Comparison of ENCODE assay signal across 13 cellular contexts in genomic region chr5:171451421-171451820, GRCh38. TPM values are rescaled to one million over a fixed set of nuclear protein-coding genes. Genes with fewer than 3 reads are reported as not detected.
A peak's percentile ranks its signal among the peaks of the same experiment; 100 is the strongest.
DNase-seq lines count a peak whose midpoint lies in the region; ATAC-seq and TF ChIP-seq lines count a peak whose summit lies in the region.
"Had no signal": no experiment of that assay in that cellular context is flagged by ENCODE, and none has a peak within 500 bp of the region (broad histone marks: within the 10 kb centered on the region; RNA-seq: fewer than 3 reads in every experiment).

No MANE protein-coding gene starts in this region.

- TF ChIP-seq POLR2A in Peyer's patch (IDR thresholded peaks at IDR 0.05) = no peak

- peak overlapping the region; percentile 40 to 80 for H3K4me3 Mint-ChIP-seq in CD14-positive monocyte

- H3K27ac ChIP-seq in Peyer's patch = peak overlapping the region in 3 of 4 donors; percentile 36 to 76 (median 40)
- H3K27ac ChIP-seq in psoas muscle = peak overlapping the region; percentile 86
- H3K27ac ChIP-seq: VCaP had no signal

- H3K9me3 Mint-ChIP-seq in CD14-positive monocyte = peaks cover 0 to 2% (median 0%) of the 10 kb centered on the region in 7 donors

- no peak overlapping the region for H3K27ac Mint-ChIP-seq in CD14-positive monocyte

- H3K27me3 ChIP-seq in Peyer's patch (peaks cover 0 to 3% of the 10 kb centered on the region in 2 donors), psoas muscle (ENCODE audit: insufficient read depth in 3 of 3, low read length in 2 of 3) (no peaks in the 10 kb centered on the region)

- TF ChIP-seq CTCF in CD14-positive monocyte (IDR thresholded peaks at IDR 0.05) (no peak), Peyer's patch (IDR thresholded peaks at IDR 0.05) (no peak), fibroblast of mammary gland (conservative IDR thresholded peaks at IDR 0.05; ENCODE audit: control insufficient read depth, insufficient read depth, low read depth, low read length) (no peak), psoas muscle (IDR thresholded peaks at IDR 0.05) (no peak)

- 77 to 87% (median 86%) methylated on average over 17 of the region's 17 CpGs for WGBS in psoas muscle, 3 donors

- H3K4me1 ChIP-seq in Peyer's patch = peaks cover 0 to 10% (median 0%) of the 10 kb centered on the region in 4 donors
- no peaks in the 10 kb centered on the region for H3K4me1 ChIP-seq in psoas muscle

- peaks cover 8% of the 10 kb centered on the region for H3K4me1 Mint-ChIP-seq in CD14-positive monocyte

- peak; percentile 2 to 32 (median 16) for ATAC-seq in psoas muscle

- no peaks in the 10 kb centered on the region for H3K9me3 ChIP-seq in Peyer's patch
- H3K9me3 ChIP-seq in psoas muscle = no peaks in the 10 kb centered on the region

- intact Hi-C loops in CD14-positive monocyte (cut with micrococcal nuclease) (no loop called here), psoas muscle (cut with DNase I) (no loop called here)

- H3K27me3 Mint-ChIP-seq in CD14-positive monocyte (ENCODE audit: low read depth in 3 of 3) = peaks cover 34 to 50% (median 49%) of the 10 kb centered on the region in 3 donors

- DNase-seq in CD14-positive monocyte (ENCODE audit: low spot score) = no peak
- no peak for DNase-seq in Peyer's patch
- DNase-seq in fibroblast of mammary gland (ENCODE audit: low read depth) = no peak
- peak in 1 of 2 donors; percentile 52 for DNase-seq in psoas muscle
- no peak for DNase-seq in activated effector memory CD4-positive, alpha-beta T cell treated with anti-CD3 and anti-CD28 coated beads, Interleukin-2, amount 50 U/mL, for 16 hours
- no peak for DNase-seq in stimulated activated CD4-positive, alpha-beta T cell treated with anti-CD3 and anti-CD28 coated beads, Interleukin-12 subunit alpha, Interleukin-12 subunit beta, amount 100 ng/mL, for 4 hours
- no peak for DNase-seq in mesenteric fat pad (ENCODE audit: low spot score)
- no peak for DNase-seq in HCEC 1CT
- DNase-seq: activated gamma-delta T cell treated with Interleukin-2 at 50 U/mL for 16 hours; effector memory CD4-positive, alpha-beta T cell; NCI-H187 had no signal

- no peaks in the 10 kb centered on the region for H3K36me3 Mint-ChIP-seq in CD14-positive monocyte

- H3K36me3 ChIP-seq in Peyer's patch (no peaks in the 10 kb centered on the region), psoas muscle (ENCODE audit: insufficient read depth in 1 of 2, low read depth in 1 of 2) (no peaks in the 10 kb centered on the region)

- peak overlapping the region in 1 of 4 donors; percentile 53 for H3K4me3 ChIP-seq in Peyer's patch
- H3K4me3 ChIP-seq in fibroblast of mammary gland (ENCODE audit: control insufficient read depth, low read depth, low read length) = peak overlapping the region; percentile 16
- H3K4me3 ChIP-seq in psoas muscle = peak overlapping the region; percentile 75

RNA-seq across cellular contexts. Expression of gene FGF18, which starts 32.0 kb away (rescaled TPM):
- not detected for polyA plus RNA-seq in CD14-positive monocyte
- total RNA-seq in Peyer's patch = under 1 TPM in 1 of 4 donors, not detected in 3; 0.53 TPM
- total RNA-seq in psoas muscle = under 1 TPM; 0.17 to 0.66 (median 0.28) TPM
- under 1 TPM; 0.14 to 0.30 (median 0.29) TPM for polyA plus RNA-seq in psoas muscle
- total RNA-seq in mesenteric fat pad = 1.7 TPM
- total RNA-seq: kidney epithelial cell had no signal
